ENCODE assay signal across 1 cellular context in the genomic region with DNA sequence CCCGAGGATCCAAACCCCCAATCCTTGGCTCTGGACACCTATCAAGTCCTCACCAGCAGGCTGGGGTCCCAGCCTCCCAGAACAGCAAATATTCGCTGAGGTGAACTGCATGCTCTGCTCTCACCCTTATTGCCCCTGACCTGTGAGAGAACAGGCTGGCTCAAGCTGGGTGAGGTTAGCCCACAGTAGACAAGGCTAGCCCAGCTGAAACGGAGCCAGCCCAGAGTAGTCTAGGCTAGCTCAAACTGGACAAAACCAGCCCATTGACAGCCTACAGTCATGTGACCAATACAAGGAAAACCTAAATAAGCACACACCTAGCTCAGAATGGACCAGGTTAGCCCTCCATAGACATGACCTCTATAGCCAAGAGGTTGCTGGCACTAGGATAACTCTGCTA.
TF ChIP-seq lines count a peak whose summit lies in the region.

No MANE protein-coding gene starts in this region.

TF ChIP-seq in HepG2, 621 proteins besides CTCF, POLR2A, EP300 and RAD21 (continued from another document):
- TF ChIP-seq MIXL1 (CRISPR knock-in tag; IDR thresholded peaks at IDR 0.05) (no peak), NFIC (IDR thresholded peaks at IDR 0.05; ENCODE audit: low read length) (no peak), BRD4 (CRISPR knock-in tag; IDR thresholded peaks at IDR 0.05) (no peak), ZNF501 (CRISPR knock-in tag; IDR thresholded peaks at IDR 0.05) (0 out of 2 replicates have a peak, but pooled peaks have one; percentile 20), KDM6A (CRISPR knock-in tag; IDR thresholded peaks at IDR 0.05; ENCODE audit: low read depth) (no peak)
- TF ChIP-seq, protein P1, sequence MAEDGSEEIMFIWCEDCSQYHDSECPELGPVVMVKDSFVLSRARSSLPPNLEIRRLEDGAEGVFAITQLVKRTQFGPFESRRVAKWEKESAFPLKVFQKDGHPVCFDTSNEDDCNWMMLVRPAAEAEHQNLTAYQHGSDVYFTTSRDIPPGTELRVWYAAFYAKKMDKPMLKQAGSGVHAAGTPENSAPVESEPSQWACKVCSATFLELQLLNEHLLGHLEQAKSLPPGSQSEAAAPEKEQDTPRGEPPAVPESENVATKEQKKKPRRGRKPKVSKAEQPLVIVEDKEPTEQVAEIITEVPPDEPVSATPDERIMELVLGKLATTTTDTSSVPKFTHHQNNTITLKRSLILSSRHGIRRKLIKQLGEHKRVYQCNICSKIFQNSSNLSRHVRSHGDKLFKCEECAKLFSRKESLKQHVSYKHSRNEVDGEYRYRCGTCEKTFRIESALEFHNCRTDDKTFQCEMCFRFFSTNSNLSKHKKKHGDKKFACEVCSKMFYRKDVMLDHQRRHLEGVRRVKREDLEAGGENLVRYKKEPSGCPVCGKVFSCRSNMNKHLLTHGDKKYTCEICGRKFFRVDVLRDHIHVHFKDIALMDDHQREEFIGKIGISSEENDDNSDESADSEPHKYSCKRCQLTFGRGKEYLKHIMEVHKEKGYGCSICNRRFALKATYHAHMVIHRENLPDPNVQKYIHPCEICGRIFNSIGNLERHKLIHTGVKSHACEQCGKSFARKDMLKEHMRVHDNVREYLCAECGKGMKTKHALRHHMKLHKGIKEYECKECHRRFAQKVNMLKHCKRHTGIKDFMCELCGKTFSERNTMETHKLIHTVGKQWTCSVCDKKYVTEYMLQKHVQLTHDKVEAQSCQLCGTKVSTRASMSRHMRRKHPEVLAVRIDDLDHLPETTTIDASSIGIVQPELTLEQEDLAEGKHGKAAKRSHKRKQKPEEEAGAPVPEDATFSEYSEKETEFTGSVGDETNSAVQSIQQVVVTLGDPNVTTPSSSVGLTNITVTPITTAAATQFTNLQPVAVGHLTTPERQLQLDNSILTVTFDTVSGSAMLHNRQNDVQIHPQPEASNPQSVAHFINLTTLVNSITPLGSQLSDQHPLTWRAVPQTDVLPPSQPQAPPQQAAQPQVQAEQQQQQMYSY (CRISPR knock-in tag; IDR thresholded peaks at IDR 0.05), result no peak
- TF ChIP-seq, protein P2, sequence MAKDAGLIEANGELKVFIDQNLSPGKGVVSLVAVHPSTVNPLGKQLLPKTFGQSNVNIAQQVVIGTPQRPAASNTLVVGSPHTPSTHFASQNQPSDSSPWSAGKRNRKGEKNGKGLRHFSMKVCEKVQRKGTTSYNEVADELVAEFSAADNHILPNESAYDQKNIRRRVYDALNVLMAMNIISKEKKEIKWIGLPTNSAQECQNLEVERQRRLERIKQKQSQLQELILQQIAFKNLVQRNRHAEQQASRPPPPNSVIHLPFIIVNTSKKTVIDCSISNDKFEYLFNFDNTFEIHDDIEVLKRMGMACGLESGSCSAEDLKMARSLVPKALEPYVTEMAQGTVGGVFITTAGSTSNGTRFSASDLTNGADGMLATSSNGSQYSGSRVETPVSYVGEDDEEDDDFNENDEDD (CRISPR knock-in tag; IDR thresholded peaks at IDR 0.05; ENCODE audit: borderline replicate concordance), result no peak
TF ChIP-seq in HepG2: peak in this region for 1.
